Comparison of ENCODE assay signal across 1 cellular context in the genomic region with DNA sequence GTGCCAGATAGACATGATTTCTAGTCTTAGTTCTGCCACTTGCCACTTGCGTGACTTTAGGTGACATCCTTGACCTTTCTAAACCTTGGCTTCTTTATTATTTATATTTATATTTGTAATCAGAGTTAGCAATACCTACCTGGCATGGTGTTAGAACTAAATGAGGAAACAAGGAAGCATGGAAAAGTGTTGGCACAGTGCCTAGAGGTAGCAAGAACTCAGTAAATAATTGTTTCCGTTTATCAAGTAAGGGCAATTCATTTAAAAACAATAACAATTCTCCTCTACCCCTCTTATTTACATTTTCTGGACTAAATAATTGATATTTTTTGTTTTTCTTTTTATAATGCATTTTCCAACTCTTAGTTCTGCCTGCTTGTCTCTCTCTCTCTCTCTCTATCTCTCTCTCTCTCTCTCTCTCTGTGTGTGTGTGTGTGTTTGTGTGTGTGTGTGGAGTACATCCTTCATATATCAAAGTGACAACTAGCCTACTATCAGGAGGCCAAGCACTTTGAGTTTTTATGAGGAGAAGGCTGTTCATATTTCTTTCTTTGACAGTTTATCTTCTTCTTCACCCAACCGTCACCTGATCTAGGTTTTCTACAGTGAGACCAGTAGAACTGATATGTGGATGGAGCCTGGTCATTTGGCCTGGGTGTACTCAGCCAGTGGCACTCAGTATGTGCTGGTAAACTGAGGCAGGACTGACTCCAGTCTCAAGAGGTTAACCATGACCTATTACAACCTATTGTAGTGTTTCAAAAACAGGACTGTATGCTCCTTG.
A peak's percentile ranks its signal among the peaks of the same experiment; 100 is the strongest.
TF ChIP-seq lines count a peak whose summit lies in the region.

No MANE protein-coding gene starts in this region.

TF ChIP-seq in K562, 482 proteins besides CTCF, POLR2A, EP300 and RAD21 (continued from another document and continues in another):
- TF ChIP-seq CTCFL (IDR thresholded peaks at IDR 0.05; ENCODE audit: borderline replicate concordance, insufficient read depth, low read depth, low read length, poor library complexity, severe bottlenecking) (no peak), TRIM28 (IDR thresholded peaks at IDR 0.05) (peak; percentile 68; the same call in 1 of the 2 replicates), ZBTB2 (IDR thresholded peaks at IDR 0.05) (peak; percentile 74), ZNF324 (CRISPR knock-in tag; IDR thresholded peaks at IDR 0.05) (no peak), ETV1 (tag; conservative IDR thresholded peaks at IDR 0.05; ENCODE audit: low read depth) (peak; percentile 56; the same call in 1 of the 2 replicates), ZBTB7A (IDR thresholded peaks at IDR 0.05; ENCODE audit: borderline replicate concordance, control insufficient read depth, low read depth, low read length) (no peak), ZNF79 (CRISPR knock-in tag; IDR thresholded peaks at IDR 0.05; ENCODE audit: low read depth) (no peak), YBX1 (IDR thresholded peaks at IDR 0.05) (no peak), ELF4 (CRISPR knock-in tag; IDR thresholded peaks at IDR 0.05) (peak; percentile 96), TFAM (CRISPR knock-in tag; conservative IDR thresholded peaks at IDR 0.05) (no peak), OTX1 (CRISPR knock-in tag; IDR thresholded peaks at IDR 0.05) (peak; percentile 90; the same call in 1 of the 2 replicates), SRF (CRISPR knock-in tag; IDR thresholded peaks at IDR 0.05) (no peak), CREB1 (IDR thresholded peaks at IDR 0.05) (no peak), CREB1 (CRISPR knock-in tag; IDR thresholded peaks at IDR 0.05) (no peak), NFIC (IDR thresholded peaks at IDR 0.05) (peak; percentile 93), PHF21A (IDR thresholded peaks at IDR 0.05; ENCODE audit: borderline replicate concordance, low read depth) (no peak), TRIM24 (IDR thresholded peaks at IDR 0.05) (peak; percentile 47 to 67; a peak in 3 of 4 replicates), EP400 (IDR thresholded peaks at IDR 0.05) (peak; percentile 62; the same call in 1 of the 2 replicates), SNRNP70 (optimal IDR thresholded peaks at IDR 0.05; ENCODE audit: low read depth, low read length) (no peak), PKNOX1 (IDR thresholded peaks at IDR 0.05) (peak; percentile 92), ZNF212 (CRISPR knock-in tag; IDR thresholded peaks at IDR 0.05) (peak; percentile 87; the same call in 1 of the 2 replicates), HDAC2 (IDR thresholded peaks at IDR 0.05) (0 out of 2 replicates have a peak, but pooled peaks have one; percentile 41), POU5F1 (IDR thresholded peaks at IDR 0.05; ENCODE audit: borderline replicate concordance, low read depth, low read length, partially characterized antibody) (no peak), SPI1 (IDR thresholded peaks at IDR 0.05; ENCODE audit: borderline replicate concordance, low read depth, low read length) (no peak), HINFP (tag; conservative IDR thresholded peaks at IDR 0.05; ENCODE audit: low read depth) (no peak), SAP30 (IDR thresholded peaks at IDR 0.05; ENCODE audit: borderline replicate concordance, insufficient read depth, low read depth, low read length, poor library complexity, severe bottlenecking) (no peak), MCM7 (IDR thresholded peaks at IDR 0.05) (no peak), SIN3B (IDR thresholded peaks at IDR 0.05; ENCODE audit: low read depth) (no peak), PHB2 (IDR thresholded peaks at IDR 0.05; ENCODE audit: low read depth) (0 out of 2 replicates have a peak, but pooled peaks have one; percentile 36), SRSF3 (IDR thresholded peaks at IDR 0.05; ENCODE audit: insufficient read depth, low read length) (no peak), BRD9 (IDR thresholded peaks at IDR 0.05; ENCODE audit: low read depth, partially characterized antibody) (peak; percentile 83), NCOA2 (IDR thresholded peaks at IDR 0.05; ENCODE audit: partially characterized antibody in 2 of 2) (peak; percentile 48 to 65), MTA1 (IDR thresholded peaks at IDR 0.05; ENCODE audit: borderline replicate concordance) (peak; percentile 81), TAF9B (IDR thresholded peaks at IDR 0.05; ENCODE audit: partially characterized antibody) (peak; percentile 46), HOXB6 (CRISPR knock-in tag; IDR thresholded peaks at IDR 0.05; ENCODE audit: borderline replicate concordance) (no peak)
- TF ChIP-seq, protein P1, sequence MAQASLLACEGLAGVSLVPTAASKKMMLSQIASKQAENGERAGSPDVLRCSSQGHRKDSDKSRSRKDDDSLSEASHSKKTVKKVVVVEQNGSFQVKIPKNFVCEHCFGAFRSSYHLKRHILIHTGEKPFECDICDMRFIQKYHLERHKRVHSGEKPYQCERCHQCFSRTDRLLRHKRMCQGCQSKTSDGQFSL (CRISPR knock-in tag; IDR thresholded peaks at IDR 0.05): no peak
- TF ChIP-seq, protein P1 (tag; IDR thresholded peaks at IDR 0.05): no peak
- TF ChIP-seq, protein P2, sequence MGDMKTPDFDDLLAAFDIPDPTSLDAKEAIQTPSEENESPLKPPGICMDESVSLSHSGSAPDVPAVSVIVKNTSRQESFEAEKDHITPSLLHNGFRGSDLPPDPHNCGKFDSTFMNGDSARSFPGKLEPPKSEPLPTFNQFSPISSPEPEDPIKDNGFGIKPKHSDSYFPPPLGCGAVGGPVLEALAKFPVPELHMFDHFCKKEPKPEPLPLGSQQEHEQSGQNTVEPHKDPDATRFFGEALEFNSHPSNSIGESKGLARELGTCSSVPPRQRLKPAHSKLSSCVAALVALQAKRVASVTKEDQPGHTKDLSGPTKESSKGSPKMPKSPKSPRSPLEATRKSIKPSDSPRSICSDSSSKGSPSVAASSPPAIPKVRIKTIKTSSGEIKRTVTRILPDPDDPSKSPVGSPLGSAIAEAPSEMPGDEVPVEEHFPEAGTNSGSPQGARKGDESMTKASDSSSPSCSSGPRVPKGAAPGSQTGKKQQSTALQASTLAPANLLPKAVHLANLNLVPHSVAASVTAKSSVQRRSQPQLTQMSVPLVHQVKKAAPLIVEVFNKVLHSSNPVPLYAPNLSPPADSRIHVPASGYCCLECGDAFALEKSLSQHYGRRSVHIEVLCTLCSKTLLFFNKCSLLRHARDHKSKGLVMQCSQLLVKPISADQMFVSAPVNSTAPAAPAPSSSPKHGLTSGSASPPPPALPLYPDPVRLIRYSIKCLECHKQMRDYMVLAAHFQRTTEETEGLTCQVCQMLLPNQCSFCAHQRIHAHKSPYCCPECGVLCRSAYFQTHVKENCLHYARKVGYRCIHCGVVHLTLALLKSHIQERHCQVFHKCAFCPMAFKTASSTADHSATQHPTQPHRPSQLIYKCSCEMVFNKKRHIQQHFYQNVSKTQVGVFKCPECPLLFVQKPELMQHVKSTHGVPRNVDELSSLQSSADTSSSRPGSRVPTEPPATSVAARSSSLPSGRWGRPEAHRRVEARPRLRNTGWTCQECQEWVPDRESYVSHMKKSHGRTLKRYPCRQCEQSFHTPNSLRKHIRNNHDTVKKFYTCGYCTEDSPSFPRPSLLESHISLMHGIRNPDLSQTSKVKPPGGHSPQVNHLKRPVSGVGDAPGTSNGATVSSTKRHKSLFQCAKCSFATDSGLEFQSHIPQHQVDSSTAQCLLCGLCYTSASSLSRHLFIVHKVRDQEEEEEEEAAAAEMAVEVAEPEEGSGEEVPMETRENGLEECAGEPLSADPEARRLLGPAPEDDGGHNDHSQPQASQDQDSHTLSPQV (IDR thresholded peaks at IDR 0.05): peak; percentile 56; the same call in 1 of the 2 replicates
- TF ChIP-seq, protein P3, sequence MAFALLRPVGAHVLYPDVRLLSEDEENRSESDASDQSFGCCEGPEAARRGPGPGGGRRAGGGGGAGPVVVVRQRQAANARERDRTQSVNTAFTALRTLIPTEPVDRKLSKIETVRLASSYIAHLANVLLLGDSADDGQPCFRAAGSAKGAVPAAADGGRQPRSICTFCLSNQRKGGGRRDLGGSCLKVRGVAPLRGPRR (CRISPR knock-in tag; IDR thresholded peaks at IDR 0.05): no peak
- TF ChIP-seq, protein P4, sequence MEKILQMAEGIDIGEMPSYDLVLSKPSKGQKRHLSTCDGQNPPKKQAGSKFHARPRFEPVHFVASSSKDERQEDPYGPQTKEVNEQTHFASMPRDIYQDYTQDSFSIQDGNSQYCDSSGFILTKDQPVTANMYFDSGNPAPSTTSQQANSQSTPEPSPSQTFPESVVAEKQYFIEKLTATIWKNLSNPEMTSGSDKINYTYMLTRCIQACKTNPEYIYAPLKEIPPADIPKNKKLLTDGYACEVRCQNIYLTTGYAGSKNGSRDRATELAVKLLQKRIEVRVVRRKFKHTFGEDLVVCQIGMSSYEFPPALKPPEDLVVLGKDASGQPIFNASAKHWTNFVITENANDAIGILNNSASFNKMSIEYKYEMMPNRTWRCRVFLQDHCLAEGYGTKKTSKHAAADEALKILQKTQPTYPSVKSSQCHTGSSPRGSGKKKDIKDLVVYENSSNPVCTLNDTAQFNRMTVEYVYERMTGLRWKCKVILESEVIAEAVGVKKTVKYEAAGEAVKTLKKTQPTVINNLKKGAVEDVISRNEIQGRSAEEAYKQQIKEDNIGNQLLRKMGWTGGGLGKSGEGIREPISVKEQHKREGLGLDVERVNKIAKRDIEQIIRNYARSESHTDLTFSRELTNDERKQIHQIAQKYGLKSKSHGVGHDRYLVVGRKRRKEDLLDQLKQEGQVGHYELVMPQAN (IDR thresholded peaks at IDR 0.05; ENCODE audit: borderline replicate concordance): no peak
- TF ChIP-seq, protein P5, sequence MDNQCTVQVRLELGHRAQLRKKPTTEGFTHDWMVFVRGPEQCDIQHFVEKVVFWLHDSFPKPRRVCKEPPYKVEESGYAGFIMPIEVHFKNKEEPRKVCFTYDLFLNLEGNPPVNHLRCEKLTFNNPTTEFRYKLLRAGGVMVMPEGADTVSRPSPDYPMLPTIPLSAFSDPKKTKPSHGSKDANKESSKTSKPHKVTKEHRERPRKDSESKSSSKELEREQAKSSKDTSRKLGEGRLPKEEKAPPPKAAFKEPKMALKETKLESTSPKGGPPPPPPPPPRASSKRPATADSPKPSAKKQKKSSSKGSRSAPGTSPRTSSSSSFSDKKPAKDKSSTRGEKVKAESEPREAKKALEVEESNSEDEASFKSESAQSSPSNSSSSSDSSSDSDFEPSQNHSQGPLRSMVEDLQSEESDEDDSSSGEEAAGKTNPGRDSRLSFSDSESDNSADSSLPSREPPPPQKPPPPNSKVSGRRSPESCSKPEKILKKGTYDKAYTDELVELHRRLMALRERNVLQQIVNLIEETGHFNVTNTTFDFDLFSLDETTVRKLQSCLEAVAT (IDR thresholded peaks at IDR 0.05): peak; percentile 87 to 89
